8 cellular contexts compared by ENCODE assay signal in the genomic region with DNA sequence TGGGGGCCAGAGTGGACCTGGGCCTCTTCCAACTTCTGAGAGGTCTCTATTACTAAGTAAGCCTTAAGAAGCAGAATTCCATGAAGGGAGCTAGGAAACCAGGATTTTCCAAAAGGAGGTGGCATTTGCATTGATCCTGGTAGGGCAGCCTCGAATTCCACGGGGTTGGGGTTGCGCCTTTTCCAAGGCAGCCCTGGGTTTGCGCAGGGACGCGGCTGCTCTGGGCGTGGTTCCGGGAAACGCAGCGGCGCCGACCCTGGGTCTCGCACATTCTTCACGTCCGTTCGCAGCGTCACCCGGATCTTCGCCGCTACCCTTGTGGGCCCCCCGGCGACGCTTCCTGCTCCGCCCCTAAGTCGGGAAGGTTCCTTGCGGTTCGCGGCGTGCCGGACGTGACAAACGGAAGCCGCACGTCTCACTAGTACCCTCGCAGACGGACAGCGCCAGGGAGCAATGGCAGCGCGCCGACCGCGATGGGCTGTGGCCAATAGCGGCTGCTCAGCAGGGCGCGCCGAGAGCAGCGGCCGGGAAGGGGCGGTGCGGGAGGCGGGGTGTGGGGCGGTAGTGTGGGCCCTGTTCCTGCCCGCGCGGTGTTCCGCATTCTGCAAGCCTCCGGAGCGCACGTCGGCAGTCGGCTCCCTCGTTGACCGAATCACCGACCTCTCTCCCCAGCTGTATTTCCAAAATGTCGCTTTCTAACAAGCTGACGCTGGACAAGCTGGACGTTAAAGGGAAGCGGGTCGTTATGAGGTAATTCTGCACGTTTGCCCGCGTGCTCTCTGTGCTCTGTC. TPM values are rescaled to one million over a fixed set of nuclear protein-coding genes. Genes with fewer than 3 reads are reported as not detected.
DNase-seq lines count a peak whose midpoint lies in the region; ATAC-seq, FAIRE-seq and TF ChIP-seq lines count a peak whose summit lies in the region.

Gene PGK1, plus strand, starts transcription at position 593 of the 791 bp plus-strand sequence. Its CDS starts 93 bp downstream, at position 686.

- POLR2A ChIA-PET in H1 (lab: Charles Lee; ENCODE audit: partially characterized antibody): interaction anchor here (1.5 kb wide), 1 partner anchor 13 kb away, joined by 5 read pairs; no protein-coding TSS in a partner anchor

- DNase-seq in COLO668 (lab: John Stamatoyannopoulos, UW; ENCODE audit: unreplicated experiment) (peak; percentile 96), HT1080 (ENCODE audit: low read depth) (peak; percentile 96), NOMO-1 treated with DMSO at 0.1 percent for 48 hours (lab: John Stamatoyannopoulos, UW; ENCODE audit: unreplicated experiment) (peak; percentile 91), H1 (ENCODE audit: low read depth in 1 of 2, low spot score in 2 of 2) (peak; percentile 79 to 89), mesenchymal stem cell (peak; percentile 97)
- peak; percentile 49 to 88 (median 62) for DNase-seq in activated CD8-positive, alpha-beta memory T cell treated with anti-CD3 and anti-CD28 coated beads for 48 hours (ENCODE audit: low read depth in 2 of 3, low spot score in 2 of 3)
- peak; percentile 85 for DNase-seq in stimulated activated CD8-positive, alpha-beta memory T cell treated with anti-CD3 and anti-CD28 coated beads, Interleukin-12 subunit alpha, Interleukin-12 subunit beta, amount 100 ng/mL, for 4 hours (ENCODE audit: low read depth)

- H3K36me3 ChIP-seq in H1 (ENCODE audit: control insufficient read depth in 2 of 4, insufficient read depth in 4 of 4, low read length in 3 of 4) (peaks cover 0 to 18% (median 0%) of the 10 kb centered on the region in 4 experiments; a peak in 1 of 8 replicates), mesenchymal stem cell (ENCODE audit: control insufficient read depth in 1 of 2, insufficient read depth in 2 of 2, low read depth in 1 of 2, low read length in 2 of 2) (peaks cover 0 to 11% of the 10 kb centered on the region in 2 experiments)

- H3K9me3 ChIP-seq in H1 (ENCODE audit: insufficient read depth in 2 of 2, low read depth in 1 of 2, low read length in 1 of 2) (no peaks in the 10 kb centered on the region), mesenchymal stem cell (ENCODE audit: control insufficient read depth, low read length) (no peaks in the 10 kb centered on the region)

- FAIRE-seq in H1 (lab: Jason Lieb, UNC): no peak

- H3K27me3 ChIP-seq in H1 (replicated peaks in 1 of 4; ENCODE audit: control insufficient read depth in 3 of 4, extremely low read depth in 1 of 4, insufficient read depth in 3 of 4, low read length in 3 of 4) (peaks cover 0 to 5% (median 0%) of the 10 kb centered on the region in 4 experiments; a peak in 1 of 7 replicates), mesenchymal stem cell (ENCODE audit: control insufficient read depth in 1 of 2, insufficient read depth in 1 of 2, low read length in 2 of 2) (no peaks in the 10 kb centered on the region)

- H3K14ac ChIP-seq in H1 (ENCODE audit: insufficient read length) (no peak within 1 kb of the TSS), mesenchymal stem cell (ENCODE audit: low read length in 2 of 2) (peak within 1 kb of the TSS in 1 of 2 experiments; percentile 32)

- no peak within 1 kb of the TSS for H2AK5ac ChIP-seq in H1 (ENCODE audit: low read depth, low read length)
- no peak within 1 kb of the TSS for H2AK5ac ChIP-seq in mesenchymal stem cell (ENCODE audit: low read length, severe bottlenecking)

- H3K27ac ChIP-seq in H1 (ENCODE audit: low read depth, low read length): peak within 1 kb of the TSS; percentile 71
- peak within 1 kb of the TSS; percentile 95 for H3K27ac ChIP-seq in mesenchymal stem cell (ENCODE audit: low read length, poor library complexity, severe bottlenecking)

- no peak for TF ChIP-seq RAD21 in H1 (IDR thresholded peaks at IDR 0.05 in 1 of 2, conservative IDR thresholded peaks at IDR 0.05 in 1 of 2; ENCODE audit: low read depth in 2 of 2, low read length in 2 of 2)

- H3K4me1 ChIP-seq in H1 (replicated peaks in 1 of 4; ENCODE audit: control insufficient read depth in 3 of 4, insufficient read depth in 4 of 4, low read length in 3 of 4): no peaks in the 10 kb centered on the region; a peak in 1 of 7 replicates
- peaks cover 2% of the 10 kb centered on the region for H3K4me1 ChIP-seq in mesenchymal stem cell (ENCODE audit: control insufficient read depth, insufficient read depth, low read depth, low read length)

- peak within 1 kb of the TSS; percentile 66 for H4K5ac ChIP-seq in H1 (ENCODE audit: insufficient read length, low read depth, low read length)

- H3K23me2 ChIP-seq in H1 (ENCODE audit: low read depth, low read length): peaks cover 3% of the 10 kb centered on the region

- H3K9ac ChIP-seq in H1 (replicated peaks in 1 of 4; ENCODE audit: extremely low read depth in 1 of 4, low read depth in 3 of 4, low read length in 3 of 4) (peak within 1 kb of the TSS; percentile 69 to 87 (median 80)), mesenchymal stem cell (ENCODE audit: low read length) (peak within 1 kb of the TSS; percentile 98)

- H2BK12ac ChIP-seq in H1 (ENCODE audit: low read depth, low read length) (no peak within 1 kb of the TSS), mesenchymal stem cell (ENCODE audit: low read length in 2 of 2) (no peak within 1 kb of the TSS)

- H2BK120ac ChIP-seq in H1 (replicated peaks; ENCODE audit: low read depth, low read length): no peak within 1 kb of the TSS
- H2BK120ac ChIP-seq in mesenchymal stem cell (ENCODE audit: low read depth, low read length): peak within 1 kb of the TSS; percentile 1

- no peak within 1 kb of the TSS for H2BK15ac ChIP-seq in H1 (ENCODE audit: low read length)
- no peak within 1 kb of the TSS for H2BK15ac ChIP-seq in mesenchymal stem cell (ENCODE audit: low read depth, poor library complexity, severe bottlenecking)

- H2BK5ac ChIP-seq in H1 (ENCODE audit: low read depth, low read length) (0 out of 2 replicates have a peak within 1 kb of the TSS, but pooled peaks have one; percentile 44), mesenchymal stem cell (ENCODE audit: low read depth, low read length, poor library complexity, severe bottlenecking) (no peak within 1 kb of the TSS)

- H3K18ac ChIP-seq in H1 (ENCODE audit: extremely low read depth, low read length) (peak within 1 kb of the TSS; percentile 78), mesenchymal stem cell (ENCODE audit: low read depth in 1 of 2, low read length in 2 of 2) (peak within 1 kb of the TSS; percentile 83 to 95)

- H3K56ac ChIP-seq in H1 (replicated peaks; ENCODE audit: insufficient read length, low read depth, low read length): peak within 1 kb of the TSS; percentile 39

- peaks cover 32 to 48% of the 10 kb centered on the region in 2 experiments for H3K79me2 ChIP-seq in H1 (ENCODE audit: control insufficient read depth in 1 of 2, insufficient read depth in 2 of 2, low read length in 2 of 2)

- H3K4ac ChIP-seq in H1 (replicated peaks; ENCODE audit: insufficient read length, low read depth, low read length): peak within 1 kb of the TSS; percentile 69
- peak within 1 kb of the TSS in 1 of 2 experiments; percentile 94 for H3K4ac ChIP-seq in mesenchymal stem cell (ENCODE audit: low read depth in 1 of 2, low read length in 2 of 2)

- CTCF ChIA-PET in H1 (lab: Charles Lee; ENCODE audit: partially characterized antibody): interaction anchor here (0.8 to 1.4 kb wide), 3 partner anchors 11 to 204 kb away, joined by 3 to 5 read pairs (median 3); partner anchors contain the start of gene COX7B

- WGBS in H1 (ENCODE audit: extremely low coverage in 1 of 2, insufficient coverage in 1 of 2, insufficient read length in 1 of 2, insufficient replicate concordance in 2 of 2, low coverage in 1 of 2, low lambda C conversion rate in 2 of 2, missing lambda C conversion rate in 1 of 2), 2 experiments: 4% methylated on average over 25 of the region's 72 CpGs; no CpG with 5 or more reads in 1 of the 2 experiments
- 0% methylated on average over 36 of the region's 72 CpGs for WGBS in mesenchymal stem cell

- 0 out of 3 replicates have a peak, but pooled peaks of 1 of the 2 experiments have one; percentile 7 for TF ChIP-seq EP300 in H1 (IDR thresholded peaks at IDR 0.05; ENCODE audit: borderline replicate concordance in 1 of 2, low read depth in 2 of 2, low read length in 2 of 2)

- no peak within 1 kb of the TSS for H3K23ac ChIP-seq in H1 (ENCODE audit: insufficient read length)
- no peak within 1 kb of the TSS for H3K23ac ChIP-seq in mesenchymal stem cell (ENCODE audit: low read length in 2 of 2)

- H3K4me3 ChIP-seq in H1 (ENCODE audit: extremely low read depth in 1 of 4, insufficient read depth in 2 of 4, low read depth in 3 of 4, low read length in 4 of 4) (peak within 1 kb of the TSS; percentile 85 to 99 (median 94)), mesenchymal stem cell (ENCODE audit: insufficient read depth in 1 of 2, low read depth in 1 of 2, low read length in 2 of 2) (peak within 1 kb of the TSS; percentile 71 to 94)

- H3K4me2 ChIP-seq in H1 (ENCODE audit: insufficient read depth in 1 of 2, low read depth in 2 of 2, low read length in 2 of 2) (peak within 1 kb of the TSS; percentile 80 to 89), mesenchymal stem cell (ENCODE audit: low read length, poor library complexity, severe bottlenecking) (peak within 1 kb of the TSS; percentile 58)

- TF ChIP-seq CTCF in H1 (IDR thresholded peaks at IDR 0.05; ENCODE audit: control extremely low read depth in 1 of 3, insufficient read depth in 1 of 3, low read depth in 1 of 3, low read length in 3 of 3): no peak

- H3K79me1 ChIP-seq in H1 (ENCODE audit: low read depth, low read length) (no peaks in the 10 kb centered on the region), mesenchymal stem cell (replicated peaks; ENCODE audit: low read length, poor library complexity, severe bottlenecking) (no peaks in the 10 kb centered on the region)

- ATAC-seq in GM21360 (IDR thresholded peaks at IDR 0.05; ENCODE audit: unreplicated experiment): peak; percentile 93

- H2AFZ ChIP-seq in H1 (ENCODE audit: low read length) (no peak within 1 kb of the TSS), mesenchymal stem cell (ENCODE audit: low read depth, low read length) (no peak within 1 kb of the TSS)

- no peak within 1 kb of the TSS for H2BK20ac ChIP-seq in H1 (ENCODE audit: low read length)

- H4K91ac ChIP-seq in H1 (replicated peaks; ENCODE audit: insufficient read length, low read length) (peak within 1 kb of the TSS; percentile 40), mesenchymal stem cell (ENCODE audit: low read length) (peak within 1 kb of the TSS; percentile 25)

- peak within 1 kb of the TSS; percentile 93 for H4K8ac ChIP-seq in H1 (ENCODE audit: extremely low read depth, insufficient read depth, low read length)
- H4K8ac ChIP-seq in mesenchymal stem cell (ENCODE audit: low read length): peak within 1 kb of the TSS; percentile 54

- TF ChIP-seq POLR2A in H1 (IDR thresholded peaks at IDR 0.05; ENCODE audit: control extremely low read depth in 1 of 2, low read depth in 2 of 2, low read length in 2 of 2): peak; percentile 79 to 85

- H4K20me1 ChIP-seq in H1 (replicated peaks in 1 of 2; ENCODE audit: control insufficient read depth in 1 of 2, insufficient read depth in 2 of 2, low read length in 2 of 2): peaks cover 10 to 19% of the 10 kb centered on the region in 2 experiments

RNA-seq across cellular contexts. Expression of gene PGK1, which starts in this region (rescaled TPM):
- total RNA-seq in HT1080 (2014; rRNA removed; shearing (Covaris generic)): 365 and 374 TPM in 2 replicates
- polyA plus RNA-seq in HT1080 (2015; cell fraction: cytosol; rRNA removed): 1,049 and 1,172 TPM in 2 replicates
- polyA plus RNA-seq in HT1080 (2015; cell fraction: nucleus; rRNA removed): 1,779 and 2,055 TPM in 2 replicates
- total RNA-seq in H1 (2021; fragmentation: NEBNext Ultra II Directional; extraction: Animal tissue kit (Norgen Biotek cat#: 25700)): 396 and 427 TPM in 2 replicates
- polyA plus RNA-seq in H1 (2011; rRNA removed): 207 and 328 TPM in 2 replicates
- 384 TPM for polyA plus RNA-seq in H1 (2011; cell fraction: cytosol; rRNA removed)
- polyA plus RNA-seq in H1 (2011; cell fraction: nucleus; rRNA removed): 195 TPM
- polyA plus RNA-seq in H1 (2012, experiment 1 of 2): 326 to 509 TPM (median 428 TPM) in 4 replicates
- polyA plus RNA-seq in H1 (2012, experiment 2 of 2): 226 TPM
- polyA plus RNA-seq in H1 (2013, experiment 1 of 2): 182 TPM
- 189 TPM for polyA plus RNA-seq in H1 (2013, experiment 2 of 2)
- polyA minus RNA-seq in H1 (2011; rRNA and poly(A)+ RNA removed): 251 and 396 TPM in 2 replicates
- polyA minus RNA-seq in H1 (2011; cell fraction: cytosol; rRNA and poly(A)+ RNA removed): 154 TPM
- 74.5 TPM for polyA minus RNA-seq in H1 (2011; cell fraction: nucleus; rRNA and poly(A)+ RNA removed)
- polyA plus RNA-seq in mesenchymal stem cell (2013, experiment 1 of 2): 158 TPM
- polyA plus RNA-seq in mesenchymal stem cell (2013, experiment 2 of 2): 172 TPM

Comparison
In these comparisons a context has a peak if more than half of its experiments do, and no peak if none do; other contexts are left out.
1. Peak in every context shown above with its lines: DNase-seq, ATAC-seq, H3K4me3 ChIP-seq and H3K27ac ChIP-seq.